In the genomic region with DNA sequence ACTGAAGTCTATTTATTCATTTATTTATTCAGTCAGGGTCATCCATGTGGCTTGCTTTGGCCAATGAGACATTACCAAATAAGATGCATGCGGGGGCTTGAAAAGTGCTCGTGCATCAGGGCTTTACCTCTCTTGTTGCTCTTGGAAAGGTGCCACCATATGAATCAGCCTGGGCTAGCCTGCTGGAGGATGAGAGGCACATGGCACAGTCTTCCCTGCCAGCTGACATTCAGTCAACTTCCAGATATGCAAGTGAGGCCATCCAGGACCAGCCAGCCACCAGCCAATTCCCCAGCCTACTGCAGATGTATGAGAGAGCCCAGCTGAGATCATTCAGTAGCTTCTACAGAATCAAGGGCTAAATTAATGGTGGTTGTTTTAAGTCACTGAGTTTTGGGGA, we compare ENCODE assay signal across 14 cellular contexts.
DNase-seq lines count a peak whose midpoint lies in the region; ATAC-seq and TF ChIP-seq lines count a peak whose summit lies in the region.
"Had no signal": no experiment of that assay in that cellular context is flagged by ENCODE, and none has a peak within 500 bp of the region (broad histone marks: within the 10 kb centered on the region; RNA-seq: fewer than 3 reads in every experiment).

No MANE protein-coding gene starts in this region.

- H3K36me3 ChIP-seq in GM23248 (ENCODE audit: low read depth) = no peaks in the 10 kb centered on the region
- no peaks in the 10 kb centered on the region for H3K36me3 ChIP-seq in Peyer's patch
- H3K36me3 ChIP-seq: esophagus squamous epithelium had no signal

- DNase-seq in GM23248 (peak; percentile 19), NCI-H226 (peak; percentile 3), cerebellum (ENCODE audit: low spot score) (peak; percentile 19), pons (ENCODE audit: low spot score) (peak; percentile 7), Peyer's patch (no peak), MV-4-11 (lab: John Stamatoyannopoulos, UW) (no peak)
- DNase-seq: CD4-positive, CD25-positive, alpha-beta regulatory T cell; cerebellar nuclear complex; esophagus squamous epithelium; mesenchymal stem cell; NCI-H1436 treated with DMSO at 0.1 percent for 48 hours had no signal

- H3K4me3 ChIP-seq in GM23248 (no peak overlapping the region), Peyer's patch (no peak overlapping the region)
- H3K4me3 ChIP-seq: esophagus squamous epithelium had no signal

- no peaks in the 10 kb centered on the region for H3K27me3 ChIP-seq in GM23248 (replicated peaks; ENCODE audit: insufficient read depth)
- no peaks in the 10 kb centered on the region for H3K27me3 ChIP-seq in Peyer's patch

- no peak for TF ChIP-seq POLR2A in Peyer's patch (IDR thresholded peaks at IDR 0.05)

- no peak for TF ChIP-seq CTCF in Peyer's patch (IDR thresholded peaks at IDR 0.05)

- H3K4me1 ChIP-seq in GM23248 (ENCODE audit: insufficient read depth) = no peaks in the 10 kb centered on the region
- H3K4me1 ChIP-seq in Peyer's patch = no peaks in the 10 kb centered on the region
- H3K4me1 ChIP-seq: esophagus squamous epithelium had no signal

- ATAC-seq in HG02610 (IDR thresholded peaks at IDR 0.05; ENCODE audit: unreplicated experiment) = no peak
- no peak for ATAC-seq in HG02840 (IDR thresholded peaks at IDR 0.05; ENCODE audit: low FRiP score, unreplicated experiment)
- ATAC-seq: SK-N-SH treated with all-trans-retinoic acid at 6 μM for 48 hours had no signal

- no peak overlapping the region for H3K9ac ChIP-seq in GM23248

- H3K9me2 ChIP-seq in GM23248 (ENCODE audit: insufficient read depth) = no peaks in the 10 kb centered on the region

- WGBS in GM23248 (ENCODE audit: low coverage in 1 of 2, low lambda C conversion rate in 2 of 2, missing lambda C conversion rate in 2 of 2), 2 experiments = 37 to 44% methylated on average over 2 of the region's 2 CpGs

- no peak overlapping the region for H2AFZ ChIP-seq in GM23248

- no peaks in the 10 kb centered on the region for H3K9me3 ChIP-seq in GM23248 (ENCODE audit: low read depth)
- H3K9me3 ChIP-seq in Peyer's patch = no peaks in the 10 kb centered on the region
- H3K9me3 ChIP-seq: esophagus squamous epithelium had no signal

- H3K79me2 ChIP-seq in GM23248 (ENCODE audit: insufficient read depth) = no peaks in the 10 kb centered on the region

- in situ Hi-C loops in GM23248 (cut with MboI) = no loop called here

- H3F3A ChIP-seq in GM23248 (ENCODE audit: insufficient read depth) = no peaks in the 10 kb centered on the region

- H3K27ac ChIP-seq in GM23248 = no peak overlapping the region
- H3K27ac ChIP-seq in Peyer's patch = no peak overlapping the region
- H3K27ac ChIP-seq: esophagus squamous epithelium had no signal

- H4K20me1 ChIP-seq in GM23248 (ENCODE audit: insufficient read depth) = no peaks in the 10 kb centered on the region

- H3K4me2 ChIP-seq in GM23248 (ENCODE audit: unreplicated experiment) = no peak overlapping the region

Comparison
In these comparisons a context has a peak if more than half of its experiments do, and no peak if none do; other contexts are left out.
1. DNase-seq: peak in GM23248 (single experiment), NCI-H226 (single experiment), cerebellum (single experiment) and pons (single experiment); none in Peyer's patch (0 of 3) and MV-4-11 (single experiment).